In genomic region chr14:95442016-95442632, GRCh38 we compare ENCODE assay signal across 13 cellular contexts.
DNase-seq lines count a peak whose midpoint lies in the region; ATAC-seq and TF ChIP-seq lines count a peak whose summit lies in the region.
"Had no signal": no experiment of that assay in that cellular context is flagged by ENCODE, and none has a peak within 500 bp of the region (broad histone marks: within the 10 kb centered on the region; RNA-seq: fewer than 3 reads in every experiment).

No MANE protein-coding gene starts in this region.

- TF ChIP-seq POLR2A in breast epithelium (IDR thresholded peaks at IDR 0.05) (no peak), uterus (IDR thresholded peaks at IDR 0.05) (no peak)

- H3K27ac ChIP-seq in breast epithelium (peak overlapping the region in 1 of 2 donors; percentile 14), uterus (peak overlapping the region in 1 of 2 donors; percentile 32)

- CTCF ChIA-PET in activated CD4-positive, alpha-beta T cell treated with anti-CD3 and anti-CD28 coated beads for 36 hours (lab: Charles Lee): interaction anchor here (0.6 to 5.9 kb wide), 25 partner anchors 9 to 324 kb away, joined by 3 to 88 read pairs (median 4); partner anchors contain the start of genes GLRX5 and SYNE3

- no peak overlapping the region for H3K4me3 Mint-ChIP-seq in activated CD4-positive, alpha-beta T cell treated with anti-CD3 and anti-CD28 coated beads for 36 hours
- no peak overlapping the region for H3K4me3 Mint-ChIP-seq in T-helper 17 cell
- H3K4me3 Mint-ChIP-seq in stimulated activated effector memory CD8-positive, alpha-beta T cell treated with anti-CD3 and anti-CD28 coated beads, Interleukin-12 subunit alpha, Interleukin-12 subunit beta, amount 100 ng/mL, for 72 hours: no peak overlapping the region
- H3K4me3 Mint-ChIP-seq: activated naive CD4-positive, alpha-beta T cell treated with anti-CD3 and anti-CD28 coated beads for 36 hours; GM23338 had no signal

- H3K27ac Mint-ChIP-seq in activated CD4-positive, alpha-beta T cell treated with anti-CD3 and anti-CD28 coated beads for 36 hours: no peak overlapping the region
- peak overlapping the region; percentile 79 for H3K27ac Mint-ChIP-seq in T-helper 17 cell
- peak overlapping the region; percentile 37 for H3K27ac Mint-ChIP-seq in stimulated activated effector memory CD8-positive, alpha-beta T cell treated with anti-CD3 and anti-CD28 coated beads, Interleukin-12 subunit alpha, Interleukin-12 subunit beta, amount 100 ng/mL, for 72 hours
- H3K27ac Mint-ChIP-seq: GM23338 had no signal

- intact Hi-C loops in activated CD4-positive, alpha-beta T cell treated with anti-CD3 and anti-CD28 coated beads for 36 hours (cut with DNase I, micrococcal nuclease): loop anchor here (1.0 to 2.0 kb wide), 3 partner anchors 85 to 93 kb away; partner anchors contain the start of gene GLRX5 (in 1 of the 2)
- intact Hi-C loops in breast epithelium (cut with DNase I; ENCODE audit: low total_unique reads): loop anchor here (10.0 kb wide), 1 partner anchor 73 kb away; the partner anchor contains the start of gene SYNE3
- intact Hi-C loops in uterus (cut with DNase I; ENCODE audit: low total_unique reads): loop anchor here (5.0 kb wide), 1 partner anchor 85 kb away; no protein-coding TSS in a partner anchor

- ATAC-seq in activated CD4-positive, alpha-beta T cell treated with anti-CD3 and anti-CD28 coated beads for 36 hours: peak; percentile 37
- ATAC-seq in HG02571 (IDR thresholded peaks at IDR 0.05; ENCODE audit: unreplicated experiment) (peak; percentile 19), T-helper 17 cell (peak; percentile 30)
- peak; percentile 19 for ATAC-seq in stimulated activated effector memory CD8-positive, alpha-beta T cell treated with anti-CD3 and anti-CD28 coated beads, Interleukin-12 subunit alpha, Interleukin-12 subunit beta, amount 100 ng/mL, for 72 hours

- H3K4me1 ChIP-seq in breast epithelium: no peaks in the 10 kb centered on the region
- no peaks in the 10 kb centered on the region for H3K4me1 ChIP-seq in uterus
- H3K4me1 ChIP-seq: ascending aorta had no signal

- no peak for DNase-seq in activated CD4-positive, alpha-beta T cell treated with anti-CD3 and anti-CD28 coated beads for 36 hours
- DNase-seq in activated CD4-positive, alpha-beta T cell treated with anti-CD3 and anti-CD28 coated beads for 1 hour: no peak
- DNase-seq in T-helper 17 cell (no peak), activated gamma-delta T cell (lab: John Stamatoyannopoulos, UW) (no peak), breast epithelium (ENCODE audit: low spot score in 2 of 2) (no peak), uterus (no peak)
- no peak for DNase-seq in stimulated activated effector memory CD8-positive, alpha-beta T cell treated with anti-CD3 and anti-CD28 coated beads, Interleukin-12 subunit alpha, Interleukin-12 subunit beta, amount 100 ng/mL, for 72 hours (ENCODE audit: low spot score in 2 of 2)

- no peak for TF ChIP-seq CTCF in breast epithelium (IDR thresholded peaks at IDR 0.05)
- no peak for TF ChIP-seq CTCF in uterus (IDR thresholded peaks at IDR 0.05)

- H3K9me3 Mint-ChIP-seq in activated CD4-positive, alpha-beta T cell treated with anti-CD3 and anti-CD28 coated beads for 36 hours (ENCODE audit: low read depth): no peaks in the 10 kb centered on the region
- H3K9me3 Mint-ChIP-seq in stimulated activated effector memory CD8-positive, alpha-beta T cell treated with anti-CD3 and anti-CD28 coated beads, Interleukin-12 subunit alpha, Interleukin-12 subunit beta, amount 100 ng/mL, for 72 hours: no peaks in the 10 kb centered on the region
- H3K9me3 Mint-ChIP-seq: activated naive CD4-positive, alpha-beta T cell treated with anti-CD3 and anti-CD28 coated beads for 36 hours; GM23338 had no signal

- no peaks in the 10 kb centered on the region for H3K36me3 ChIP-seq in breast epithelium
- H3K36me3 ChIP-seq in uterus: no peaks in the 10 kb centered on the region

- peaks cover 7% of the 10 kb centered on the region for H3K36me3 Mint-ChIP-seq in activated CD4-positive, alpha-beta T cell treated with anti-CD3 and anti-CD28 coated beads for 36 hours (ENCODE audit: low read depth)
- H3K36me3 Mint-ChIP-seq in T-helper 17 cell (ENCODE audit: low read depth): peaks cover 5% of the 10 kb centered on the region
- peaks cover 98% of the 10 kb centered on the region for H3K36me3 Mint-ChIP-seq in stimulated activated effector memory CD8-positive, alpha-beta T cell treated with anti-CD3 and anti-CD28 coated beads, Interleukin-12 subunit alpha, Interleukin-12 subunit beta, amount 100 ng/mL, for 72 hours

- H3K9me3 ChIP-seq in T-helper 17 cell (ENCODE audit: control insufficient read depth, low read length, poor library complexity, severe bottlenecking): no peaks in the 10 kb centered on the region
- no peaks in the 10 kb centered on the region for H3K9me3 ChIP-seq in breast epithelium
- no peaks in the 10 kb centered on the region for H3K9me3 ChIP-seq in uterus
- H3K9me3 ChIP-seq: ascending aorta, spleen had no signal

- H3K4me1 Mint-ChIP-seq in activated CD4-positive, alpha-beta T cell treated with anti-CD3 and anti-CD28 coated beads for 36 hours: peaks cover 4% of the 10 kb centered on the region
- H3K4me1 Mint-ChIP-seq in T-helper 17 cell: peaks cover 7% of the 10 kb centered on the region
- peaks cover 12% of the 10 kb centered on the region for H3K4me1 Mint-ChIP-seq in stimulated activated effector memory CD8-positive, alpha-beta T cell treated with anti-CD3 and anti-CD28 coated beads, Interleukin-12 subunit alpha, Interleukin-12 subunit beta, amount 100 ng/mL, for 72 hours
- H3K4me1 Mint-ChIP-seq: GM23338 had no signal

- POLR2A ChIA-PET in activated CD4-positive, alpha-beta T cell treated with anti-CD3 and anti-CD28 coated beads for 36 hours (lab: Charles Lee): interaction anchor here (1.2 kb wide), 1 partner anchor 85 kb away, joined by 7 read pairs; no protein-coding TSS in a partner anchor

- no peak overlapping the region for H3K4me3 ChIP-seq in breast epithelium
- no peak overlapping the region for H3K4me3 ChIP-seq in uterus
- H3K4me3 ChIP-seq: ascending aorta, GM23338, hepatocyte, spleen had no signal

- no peaks in the 10 kb centered on the region for H3K27me3 ChIP-seq in breast epithelium
- H3K27me3 ChIP-seq in uterus: no peaks in the 10 kb centered on the region
- H3K27me3 ChIP-seq: ascending aorta, hepatocyte, spleen had no signal

- no peaks in the 10 kb centered on the region for H3K27me3 Mint-ChIP-seq in activated CD4-positive, alpha-beta T cell treated with anti-CD3 and anti-CD28 coated beads for 36 hours
- no peaks in the 10 kb centered on the region for H3K27me3 Mint-ChIP-seq in T-helper 17 cell
